16 cellular contexts compared by ENCODE assay signal in genomic region chr10:78212786-78213175, GRCh38.
"Had no signal": no experiment of that assay in that cellular context is flagged by ENCODE, and none has a peak within 500 bp of the region (broad histone marks: within the 10 kb centered on the region; RNA-seq: fewer than 3 reads in every experiment).

No MANE protein-coding gene starts in this region.

- H3K4me3 Mint-ChIP-seq: activated CD4-positive, alpha-beta memory T cell treated with anti-CD3 and anti-CD28 coated beads for 36 hours; activated naive CD8-positive, alpha-beta T cell; activated T-cell treated with anti-CD3 and anti-CD28 coated beads, Interleukin-2, amount 50 U/mL, for 4 hours; naive thymus-derived CD8-positive, alpha-beta T cell; stimulated activated naive CD8-positive, alpha-beta T cell treated with anti-CD3 and anti-CD28 coated beads, Interleukin-15, amount 100 ng/mL, for 72 hours; T-helper 2 cell treated with Interferon-gamma antibody and Interleukin-4, amounts not matched to agents 5 μg/mL and 100 μg/mL, for 36 hours had no signal

- H3K27ac Mint-ChIP-seq: activated CD4-positive, alpha-beta memory T cell treated with anti-CD3 and anti-CD28 coated beads for 36 hours; activated naive CD8-positive, alpha-beta T cell; stimulated activated naive CD8-positive, alpha-beta T cell treated with anti-CD3 and anti-CD28 coated beads, Interleukin-15, amount 100 ng/mL, for 72 hours; T-helper 2 cell treated with Interferon-gamma antibody and Interleukin-4, amounts not matched to agents 5 μg/mL and 100 μg/mL, for 36 hours had no signal

- DNase-seq: activated CD4-positive, alpha-beta memory T cell treated with anti-CD3 and anti-CD28 coated beads for 36 hours; activated effector memory CD4-positive, alpha-beta T cell treated with anti-CD3 and anti-CD28 coated beads, Interleukin-2, amount 50 U/mL, for 16 hours; activated T-cell treated with anti-CD3 and anti-CD28 coated beads, Interleukin-2, amount 50 U/mL, for 4 hours; aorta; foreskin keratinocyte; mammary epithelial cell; mucosa of descending colon; stimulated activated CD4-positive, alpha-beta T cell treated with anti-CD3 and anti-CD28 coated beads, Interleukin-4, amount 100 ng/mL, for 24 hours; stimulated activated naive CD8-positive, alpha-beta T cell treated with anti-CD3 and anti-CD28 coated beads, Interleukin-15, amount 100 ng/mL, for 72 hours had no signal

- H3K4me3 ChIP-seq: mucosa of descending colon, prostate gland, thoracic aorta had no signal

- H3K27ac ChIP-seq: foreskin keratinocyte, prostate gland, thoracic aorta had no signal

- H3K4me1 ChIP-seq: foreskin keratinocyte, prostate gland had no signal

- H3K9me3 ChIP-seq: mucosa of descending colon, prostate gland, thoracic aorta had no signal

- H3K9me3 Mint-ChIP-seq: activated CD4-positive, alpha-beta memory T cell treated with anti-CD3 and anti-CD28 coated beads for 36 hours; activated T-cell treated with anti-CD3 and anti-CD28 coated beads, Interleukin-2, amount 50 U/mL, for 4 hours; naive thymus-derived CD8-positive, alpha-beta T cell; stimulated activated naive CD8-positive, alpha-beta T cell treated with anti-CD3 and anti-CD28 coated beads, Interleukin-15, amount 100 ng/mL, for 72 hours; T-helper 2 cell treated with Interferon-gamma antibody and Interleukin-4, amounts not matched to agents 5 μg/mL and 100 μg/mL, for 36 hours had no signal

- ATAC-seq: activated T-cell treated with anti-CD3 and anti-CD28 coated beads, Interleukin-2, amount 50 U/mL, for 4 hours; foreskin keratinocyte; naive thymus-derived CD8-positive, alpha-beta T cell; stimulated activated naive CD8-positive, alpha-beta T cell treated with anti-CD3 and anti-CD28 coated beads, Interleukin-15, amount 100 ng/mL, for 72 hours had no signal

- H3K36me3 Mint-ChIP-seq: activated CD4-positive, alpha-beta memory T cell treated with anti-CD3 and anti-CD28 coated beads for 36 hours; activated naive CD8-positive, alpha-beta T cell; naive thymus-derived CD8-positive, alpha-beta T cell had no signal

- H3K36me3 ChIP-seq: prostate gland, thoracic aorta had no signal

- FAIRE-seq: bronchial epithelial cell, islet of Langerhans had no signal
